Comparison of ENCODE assay signal across 19 cellular contexts in the genomic region with DNA sequence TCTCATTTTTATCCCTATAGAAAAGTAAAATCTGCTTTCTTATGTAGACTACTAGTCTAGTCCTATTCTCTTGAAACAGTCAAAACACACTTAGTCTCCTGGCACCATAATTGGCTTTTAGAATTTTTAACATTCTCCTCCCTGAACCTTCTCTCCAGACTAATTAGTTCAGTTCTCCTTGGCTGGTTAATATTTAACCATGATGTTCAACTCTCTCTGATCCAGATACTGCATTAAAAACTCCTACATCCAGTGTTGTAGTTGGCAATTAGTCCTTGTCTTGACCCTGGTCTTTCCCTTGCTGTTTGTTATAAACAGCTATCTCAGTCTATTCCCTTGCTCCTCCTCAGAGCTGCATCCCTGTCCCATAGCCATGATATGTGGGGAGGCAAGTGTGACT.
DNase-seq lines count a peak whose midpoint lies in the region; ATAC-seq, FAIRE-seq and TF ChIP-seq lines count a peak whose summit lies in the region.
"Had no signal": no experiment of that assay in that cellular context is flagged by ENCODE, and none has a peak within 500 bp of the region (broad histone marks: within the 10 kb centered on the region; RNA-seq: fewer than 3 reads in every experiment).

No MANE protein-coding gene starts in this region.

- H3K9me3 Mint-ChIP-seq in activated naive CD4-positive, alpha-beta T cell treated with anti-CD3 and anti-CD28 coated beads for 36 hours: peaks cover 10% of the 10 kb centered on the region

- H3K36me3 ChIP-seq in kidney (ENCODE audit: control insufficient read depth in 1 of 2, insufficient read depth in 2 of 2, low read length in 2 of 2) (no peaks in the 10 kb centered on the region), neuronal stem cell (replicated peaks in 1 of 2; ENCODE audit: control insufficient read depth in 2 of 2, insufficient read depth in 2 of 2, low read length in 2 of 2) (no peaks in the 10 kb centered on the region)
- H3K36me3 ChIP-seq: BLaER1, HAP-1 had no signal

- H2BK12ac ChIP-seq in neuronal stem cell (ENCODE audit: low read length): no peak overlapping the region

- H3K9me3 ChIP-seq in kidney (ENCODE audit: control insufficient read depth in 1 of 2, low read length in 2 of 2) (no peaks in the 10 kb centered on the region), neuronal stem cell (replicated peaks in 1 of 2; ENCODE audit: control insufficient read depth in 2 of 2, insufficient read depth in 1 of 2, low read depth in 1 of 2, low read length in 2 of 2) (peaks cover 0 to 5% of the 10 kb centered on the region in 2 donors)
- H3K9me3 ChIP-seq: HAP-1 had no signal

- intact Hi-C loops in kidney (cut with DNase I): no loop called here
- intact Hi-C loops in activated naive CD4-positive, alpha-beta T cell treated with anti-CD3 and anti-CD28 coated beads for 36 hours (cut with micrococcal nuclease): no loop called here

- H4K8ac ChIP-seq in neuronal stem cell (ENCODE audit: low read depth, low read length): no peak overlapping the region

- H2AK5ac ChIP-seq in neuronal stem cell (ENCODE audit: low read depth, low read length): no peak overlapping the region

- no peaks in the 10 kb centered on the region for H3K4me1 Mint-ChIP-seq in activated naive CD4-positive, alpha-beta T cell treated with anti-CD3 and anti-CD28 coated beads for 36 hours (ENCODE audit: low read depth)
- H3K4me1 Mint-ChIP-seq: CD14-positive monocyte; CD4-positive, alpha-beta memory T cell; IgD-negative memory B cell had no signal

- no peak overlapping the region for H2BK15ac ChIP-seq in neuronal stem cell (ENCODE audit: low read length)

- peak overlapping the region; percentile 54 for H3K18ac ChIP-seq in neuronal stem cell (ENCODE audit: low read length)

- FAIRE-seq in kidney (lab: Jason Lieb, UNC) (peak; percentile 82), frontal cortex (lab: Jason Lieb, UNC) (no peak)
- FAIRE-seq: G401.6, GM12892, GM18507, HepG2 had no signal

- no peaks in the 10 kb centered on the region for H3K79me1 ChIP-seq in neuronal stem cell (ENCODE audit: low read depth, low read length)

- no peak overlapping the region for H3K14ac ChIP-seq in neuronal stem cell (ENCODE audit: low read length)

- peaks cover 4% of the 10 kb centered on the region for H3K27me3 Mint-ChIP-seq in activated naive CD4-positive, alpha-beta T cell treated with anti-CD3 and anti-CD28 coated beads for 36 hours (ENCODE audit: low read depth)
- H3K27me3 Mint-ChIP-seq: CD4-positive, alpha-beta memory T cell had no signal

- H3K36me3 Mint-ChIP-seq in activated naive CD4-positive, alpha-beta T cell treated with anti-CD3 and anti-CD28 coated beads for 36 hours (ENCODE audit: low read depth): no peaks in the 10 kb centered on the region
- H3K36me3 Mint-ChIP-seq: CD14-positive monocyte; CD4-positive, alpha-beta memory T cell had no signal

- H3K27ac Mint-ChIP-seq in activated naive CD4-positive, alpha-beta T cell treated with anti-CD3 and anti-CD28 coated beads for 36 hours: no peak overlapping the region
- H3K27ac Mint-ChIP-seq: CD14-positive monocyte; CD4-positive, alpha-beta memory T cell had no signal

- no peak overlapping the region for H2BK120ac ChIP-seq in neuronal stem cell (ENCODE audit: low read depth, low read length)

- H3K4me3 Mint-ChIP-seq in activated naive CD4-positive, alpha-beta T cell treated with anti-CD3 and anti-CD28 coated beads for 36 hours: no peak overlapping the region
- H3K4me3 Mint-ChIP-seq: CD14-positive monocyte; CD4-positive, alpha-beta memory T cell; IgD-negative memory B cell had no signal

- H3K4me3 ChIP-seq in kidney (ENCODE audit: low read length in 2 of 2): peak overlapping the region in 1 of 2 donors; percentile 3
- no peak overlapping the region for H3K4me3 ChIP-seq in neuronal stem cell (ENCODE audit: low read length in 2 of 2)
- H3K4me3 ChIP-seq: BLaER1, HAP-1 had no signal

- peaks cover 5 to 6% of the 10 kb centered on the region in 2 donors for H3K4me1 ChIP-seq in kidney (ENCODE audit: control insufficient read depth in 1 of 2, insufficient read depth in 1 of 2, low read depth in 1 of 2, low read length in 2 of 2)
- H3K4me1 ChIP-seq in neuronal stem cell (ENCODE audit: control insufficient read depth in 2 of 2, insufficient read depth in 1 of 2, low read depth in 1 of 2, low read length in 2 of 2): no peaks in the 10 kb centered on the region
- H3K4me1 ChIP-seq: BLaER1, HAP-1 had no signal

- no peak overlapping the region for H2AFZ ChIP-seq in neuronal stem cell (ENCODE audit: low read length)

- H3K9ac ChIP-seq in kidney (ENCODE audit: low read length in 2 of 2) (no peak overlapping the region), neuronal stem cell (ENCODE audit: low read depth, low read length, poor library complexity) (no peak overlapping the region)
- H3K9ac ChIP-seq: BLaER1 had no signal

- no peak overlapping the region for H4K91ac ChIP-seq in neuronal stem cell (ENCODE audit: low read depth, low read length, poor library complexity)

- no peaks in the 10 kb centered on the region for H3K27me3 ChIP-seq in neuronal stem cell (ENCODE audit: control insufficient read depth in 3 of 3, insufficient read depth in 3 of 3, low read depth in 1 of 3, low read length in 3 of 3)
- H3K27me3 ChIP-seq: BLaER1 had no signal

- peak overlapping the region; percentile 65 for H3K27ac ChIP-seq in 22Rv1
- H3K27ac ChIP-seq in VCaP: peak overlapping the region; percentile 15; the same call in 1 of the 2 replicates
- peak overlapping the region; percentile 45 to 56 for H3K27ac ChIP-seq in kidney (ENCODE audit: low read depth in 2 of 2, low read length in 2 of 2)
- H3K27ac ChIP-seq in neuronal stem cell (replicated peaks; ENCODE audit: low read length): no peak overlapping the region
- H3K27ac ChIP-seq: BLaER1 had no signal

- H2BK5ac ChIP-seq in neuronal stem cell (ENCODE audit: low read length): no peak overlapping the region

- ATAC-seq in GM19467 (IDR thresholded peaks at IDR 0.05; ENCODE audit: unreplicated experiment): no peak
- ATAC-seq: HepG2 had no signal

- H3K4ac ChIP-seq in neuronal stem cell (ENCODE audit: low read length): no peak overlapping the region

- CTCF ChIA-PET in activated naive CD4-positive, alpha-beta T cell treated with anti-CD3 and anti-CD28 coated beads for 36 hours (lab: Charles Lee): interaction anchor here (0.6 kb wide), 1 partner anchor 144 kb away, joined by 3 read pairs; no protein-coding TSS in a partner anchor

- TF ChIP-seq CTCF in 22Rv1 (IDR thresholded peaks at IDR 0.05) (no peak), VCaP (conservative IDR thresholded peaks at IDR 0.05) (no peak), kidney (IDR thresholded peaks at IDR 0.05; ENCODE audit: borderline replicate concordance, extremely low read depth, insufficient read depth) (no peak)

- DNase-seq in kidney (no peak), neuronal stem cell (ENCODE audit: low spot score) (no peak), NOMO-1 treated with DMSO at 0.1 percent for 48 hours (lab: John Stamatoyannopoulos, UW; ENCODE audit: unreplicated experiment) (no peak), frontal cortex (ENCODE audit: low spot score in 2 of 2) (no peak)
- DNase-seq in activated naive CD4-positive, alpha-beta T cell treated with anti-CD3 and anti-CD28 coated beads for 36 hours: no peak
- DNase-seq: 8988T; CD4-positive, alpha-beta memory T cell; DMS153 had no signal

- H3K4me2 ChIP-seq in neuronal stem cell (ENCODE audit: insufficient read depth, low read length, poor library complexity, severe bottlenecking): no peak overlapping the region
- H3K4me2 ChIP-seq: BLaER1 had no signal

- no peak overlapping the region for H3K23ac ChIP-seq in neuronal stem cell (ENCODE audit: low read depth, low read length, poor library complexity)
